ENCODE assay signal across 8 cellular contexts in the genomic region with DNA sequence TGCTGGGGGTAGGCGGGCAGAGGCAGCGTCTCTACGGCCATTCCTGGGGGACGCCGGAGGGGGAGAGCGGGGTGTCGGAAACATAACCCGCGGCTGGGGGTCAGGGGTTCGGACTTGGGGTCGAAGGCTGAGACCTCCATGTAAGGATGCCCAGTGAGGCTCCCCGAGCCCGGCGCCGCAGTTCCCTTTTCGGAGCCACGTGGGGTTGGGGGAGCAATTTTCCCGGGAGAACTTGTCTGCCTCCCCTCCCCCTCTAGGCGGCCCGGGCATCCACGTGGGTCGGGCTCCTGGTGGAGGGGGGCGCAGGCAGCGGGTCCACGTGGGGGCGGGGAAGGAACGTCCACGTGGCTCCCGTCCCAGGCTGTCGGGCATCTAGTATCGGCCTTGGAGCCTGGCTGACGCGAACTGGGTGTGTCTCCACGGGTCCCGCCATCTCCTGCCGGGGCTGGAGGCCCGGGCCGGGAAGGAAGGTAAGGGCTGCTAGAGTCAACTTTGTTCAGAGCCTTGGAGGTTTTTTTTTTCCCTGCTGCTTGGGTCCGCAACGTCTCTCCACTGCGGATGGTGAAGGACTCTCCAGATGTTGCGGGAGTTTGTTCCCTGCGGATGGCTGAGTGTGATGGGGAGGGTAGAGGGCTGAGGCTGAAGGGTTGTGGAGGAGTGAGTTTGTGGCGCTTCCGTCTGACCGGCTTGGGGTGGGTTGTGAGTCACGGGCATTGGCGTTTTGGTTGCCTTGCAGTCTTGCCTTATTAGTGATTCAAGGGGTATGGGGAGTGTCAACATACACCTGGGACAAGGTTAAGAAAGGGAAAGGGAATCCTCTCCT. TPM values are rescaled to one million over a fixed set of nuclear protein-coding genes. Genes with fewer than 3 reads are reported as not detected.
DNase-seq lines count a peak whose midpoint lies in the region; ATAC-seq lines count a peak whose summit lies in the region.

No MANE protein-coding gene starts in this region.

- ATAC-seq in HG02884 (IDR thresholded peaks at IDR 0.05; ENCODE audit: unreplicated experiment), result no peak
- ATAC-seq in HG03460 (IDR thresholded peaks at IDR 0.05; ENCODE audit: unreplicated experiment), result no peak

- DNase-seq in GM03348 (ENCODE audit: low spot score) (peak; percentile 87), SW480 (ENCODE audit: low spot score) (peak; percentile 79), astrocyte of the hippocampus (ENCODE audit: low read depth, low spot score) (peak; percentile 85), hypothalamus (lab: John Stamatoyannopoulos, UW) (peak in 50 of 51 donors; percentile 38 to 86 (median 75)), renal cortical epithelial cell (ENCODE audit: low read depth) (peak; percentile 59)

- no peaks in the 10 kb centered on the region for H3K9me3 ChIP-seq in HUES6 (ENCODE audit: control insufficient read depth, insufficient read depth, low read depth, low read length)

- no peaks in the 10 kb centered on the region for H3K27me3 ChIP-seq in HUES6 (ENCODE audit: control insufficient read depth, insufficient read depth, low read length)

- H3K4me3 ChIP-seq in HUES6 (ENCODE audit: low read depth, low read length), result peak overlapping the region; percentile 67

- H3K9ac ChIP-seq in HUES6 (ENCODE audit: low read length), result peak overlapping the region; percentile 98

- peaks cover 15% of the 10 kb centered on the region for H3K4me1 ChIP-seq in HUES6 (ENCODE audit: control insufficient read depth, insufficient read depth, low read length)

- H3K27ac ChIP-seq in HUES6 (ENCODE audit: low read depth, low read length), result peak overlapping the region; percentile 94

- peaks cover 12% of the 10 kb centered on the region for H3K36me3 ChIP-seq in HUES6 (ENCODE audit: control insufficient read depth, insufficient read depth, low read length)

RNA-seq across cellular contexts. Expression of gene PPRC1, which starts 0.7 kb away (rescaled TPM):
- total RNA-seq in renal cortical epithelial cell, result 7.8 and 17.4 TPM in 2 replicates

RNA-seq across cellular contexts. Expression of gene LDB1, which starts 13.4 kb away (rescaled TPM):
- total RNA-seq in renal cortical epithelial cell, result 26.7 and 49.5 TPM in 2 replicates

RNA-seq across cellular contexts. Expression of gene NOLC1, which starts 18.6 kb away (rescaled TPM):
- total RNA-seq in renal cortical epithelial cell, result 36.5 and 57.6 TPM in 2 replicates
